ENCODE assay signal across 8 cellular contexts in the genomic region with DNA sequence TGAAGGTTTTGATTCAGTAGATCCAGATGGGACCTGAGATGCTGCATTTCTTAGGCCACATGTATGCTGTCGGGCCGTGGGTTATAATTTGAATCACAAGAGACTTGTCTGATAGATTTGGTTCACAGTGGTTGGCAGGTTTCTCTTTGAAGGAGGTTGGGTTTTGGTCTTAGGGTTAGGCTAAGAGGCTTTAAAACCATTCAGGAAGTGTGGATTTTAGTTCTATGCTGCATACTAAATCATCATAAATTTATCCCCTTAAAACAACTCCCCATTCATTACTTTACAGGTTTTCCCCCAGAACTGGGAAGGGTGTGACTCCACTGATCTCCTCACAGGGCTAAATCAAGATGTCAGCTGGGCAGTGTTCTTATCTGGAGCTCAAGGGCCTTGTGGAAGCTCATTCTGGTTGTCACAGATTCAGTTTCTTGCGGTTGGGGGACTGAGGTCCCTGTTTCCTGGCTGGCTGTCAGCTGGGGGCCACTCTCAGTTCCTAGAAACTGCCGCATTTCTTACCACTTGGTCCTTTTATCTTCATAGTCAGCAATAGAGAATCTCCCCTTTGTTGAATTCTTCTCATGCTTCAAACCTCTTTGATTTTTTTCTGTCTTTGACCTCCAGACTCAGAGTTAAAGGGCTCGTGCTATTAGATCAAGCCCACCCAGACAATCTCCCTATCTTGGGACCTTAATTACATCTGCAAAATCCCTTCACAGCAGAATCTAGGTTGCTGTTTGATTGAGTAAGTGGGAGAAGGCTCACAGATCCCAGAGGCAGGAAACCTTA. TPM values are rescaled to one million over a fixed set of nuclear protein-coding genes. Genes with fewer than 3 reads are reported as not detected.
DNase-seq lines count a peak whose midpoint lies in the region; ATAC-seq and TF ChIP-seq lines count a peak whose summit lies in the region.

No MANE protein-coding gene starts in this region.

- H3K79me2 ChIP-seq in MM.1S (ENCODE audit: low read length) (no peaks in the 10 kb centered on the region), H9 (ENCODE audit: insufficient read depth, low read length) (no peaks in the 10 kb centered on the region)

- H3K9me3 ChIP-seq in CD8-positive, alpha-beta T cell (ENCODE audit: low read length), result no peaks in the 10 kb centered on the region
- no peaks in the 10 kb centered on the region for H3K9me3 ChIP-seq in MM.1S (replicated peaks; ENCODE audit: insufficient read depth, low read length)
- no peaks in the 10 kb centered on the region for H3K9me3 ChIP-seq in adipocyte (ENCODE audit: control insufficient read depth, low read length)
- no peaks in the 10 kb centered on the region for H3K9me3 ChIP-seq in H9 (ENCODE audit: control insufficient read depth, low read depth, low read length)

- H3K79me1 ChIP-seq in H9 (ENCODE audit: insufficient read depth, low read depth, low read length, poor library complexity, severe bottlenecking), result no peaks in the 10 kb centered on the region

- H3K4me3 Mint-ChIP-seq in CD8-positive, alpha-beta T cell, result peak overlapping the region; percentile 58
- peak overlapping the region; percentile 66 to 70 for H3K4me3 Mint-ChIP-seq in stimulated activated naive B cell treated with anti-CD40 and anti-IgM and Interleukin-4, amounts not matched to agents 10 μg/mL and 1 μg/mL and 100 μg/mL, for 72 hours
- H3K4me3 Mint-ChIP-seq in H9, result no peak overlapping the region

- WGBS in H9 (ENCODE audit: extremely low coverage, insufficient read length, low lambda C conversion rate), result no CpG with 5 or more reads among the region's 5 CpGs

- H4K20me1 ChIP-seq in MM.1S (ENCODE audit: insufficient read depth, low read length) (no peaks in the 10 kb centered on the region), H9 (ENCODE audit: control insufficient read depth, insufficient read depth, insufficient read length) (no peaks in the 10 kb centered on the region)

- no peak overlapping the region for H3K14ac ChIP-seq in H9 (ENCODE audit: insufficient read depth, low read length)

- no peaks in the 10 kb centered on the region for H3K23me2 ChIP-seq in H9 (ENCODE audit: insufficient read length, low read depth, low read length, poor library complexity, severe bottlenecking)

- peaks cover 68% of the 10 kb centered on the region for H3K4me1 Mint-ChIP-seq in CD8-positive, alpha-beta T cell (ENCODE audit: low read depth)
- H3K4me1 Mint-ChIP-seq in stimulated activated naive B cell treated with anti-CD40 and anti-IgM and Interleukin-4, amounts not matched to agents 10 μg/mL and 1 μg/mL and 100 μg/mL, for 72 hours, result peaks cover 47 to 58% of the 10 kb centered on the region in 2 donors
- H3K4me1 Mint-ChIP-seq in H9, result peaks cover 24 to 25% of the 10 kb centered on the region in 2 experiments

- no peaks in the 10 kb centered on the region for H3K36me3 ChIP-seq in CD8-positive, alpha-beta T cell (ENCODE audit: insufficient read depth, low read length)
- H3K36me3 ChIP-seq in MM.1S (replicated peaks; ENCODE audit: insufficient read depth, low read length), result no peaks in the 10 kb centered on the region
- no peaks in the 10 kb centered on the region for H3K36me3 ChIP-seq in adipocyte (ENCODE audit: control insufficient read depth, insufficient read depth, low read length, severe bottlenecking)

- H3K36me3 Mint-ChIP-seq in CD8-positive, alpha-beta T cell, result no peaks in the 10 kb centered on the region
- no peaks in the 10 kb centered on the region for H3K36me3 Mint-ChIP-seq in stimulated activated naive B cell treated with anti-CD40 and anti-IgM and Interleukin-4, amounts not matched to agents 10 μg/mL and 1 μg/mL and 100 μg/mL, for 72 hours
- H3K36me3 Mint-ChIP-seq in H9 (ENCODE audit: insufficient read depth in 1 of 3, low read depth in 3 of 3), result no peaks in the 10 kb centered on the region

- no peak overlapping the region for H4K91ac ChIP-seq in H9 (ENCODE audit: insufficient read length, low read depth, low read length)

- no peak overlapping the region for H3K4me3 ChIP-seq in CD8-positive, alpha-beta T cell (ENCODE audit: low read depth, low read length)
- peak overlapping the region; percentile 47 for H3K4me3 ChIP-seq in MM.1S (ENCODE audit: low read length)
- H3K4me3 ChIP-seq in adipocyte (ENCODE audit: low read length), result peak overlapping the region; percentile 61

- H4K8ac ChIP-seq in H9 (replicated peaks; ENCODE audit: insufficient read length, low read depth, low read length), result no peak overlapping the region

- H3K27ac ChIP-seq in CD8-positive, alpha-beta T cell (ENCODE audit: low read depth, low read length), result no peak overlapping the region
- H3K27ac ChIP-seq in MM.1S (ENCODE audit: low read length) (peak overlapping the region; percentile 91), H9 (ENCODE audit: insufficient read length, low read depth, low read length) (no peak overlapping the region)

- no peak overlapping the region for H2AK5ac ChIP-seq in H9 (ENCODE audit: insufficient read length, low read length)

- H4K5ac ChIP-seq in H9 (ENCODE audit: insufficient read length, low read depth, low read length), result no peak overlapping the region

- intact Hi-C loops in CD8-positive, alpha-beta T cell (cut with DNase I, micrococcal nuclease), result no loop called here

- CTCF ChIA-PET in CD8-positive, alpha-beta T cell (lab: Charles Lee), result interaction anchor here (1.0 to 2.6 kb wide), 5 partner anchors 20 to 68 kb away, joined by 3 to 15 read pairs (median 11); a partner anchor contains a TSS

- no peak overlapping the region for H3K56ac ChIP-seq in H9 (ENCODE audit: insufficient read length, low read depth, low read length)

- H3K9me3 Mint-ChIP-seq in CD8-positive, alpha-beta T cell, result no peaks in the 10 kb centered on the region
- H3K9me3 Mint-ChIP-seq in stimulated activated naive B cell treated with anti-CD40 and anti-IgM and Interleukin-4, amounts not matched to agents 10 μg/mL and 1 μg/mL and 100 μg/mL, for 72 hours, result no peaks in the 10 kb centered on the region
- H3K9me3 Mint-ChIP-seq in H9, result no peaks in the 10 kb centered on the region

- no peak overlapping the region for H2BK5ac ChIP-seq in H9 (ENCODE audit: insufficient read length, low read length)

- no peak for TF ChIP-seq CTCF in CD8-positive, alpha-beta T cell (IDR thresholded peaks at IDR 0.05)
- TF ChIP-seq CTCF in MM.1S (IDR thresholded peaks at IDR 0.05; ENCODE audit: low read length), result no peak
- TF ChIP-seq CTCF in H9 (conservative IDR thresholded peaks at IDR 0.05), result no peak

- ATAC-seq in CD8-positive, alpha-beta T cell, result peak; percentile 32
- ATAC-seq in GM21423 (IDR thresholded peaks at IDR 0.05; ENCODE audit: unreplicated experiment), result peak; percentile 39
- ATAC-seq in stimulated activated naive B cell treated with anti-CD40 and anti-IgM and Interleukin-4, amounts not matched to agents 10 μg/mL and 1 μg/mL and 100 μg/mL, for 72 hours (replicated peaks), result peak; percentile 53 to 63

- H2AFZ ChIP-seq in MM.1S (ENCODE audit: low read length), result 0 out of 2 replicates have a peak overlapping the region, but pooled peaks have one; percentile 42
- no peak overlapping the region for H2AFZ ChIP-seq in H9 (ENCODE audit: low read length)

- H3K27me3 ChIP-seq in CD8-positive, alpha-beta T cell (ENCODE audit: insufficient read depth, low read length), result no peaks in the 10 kb centered on the region
- H3K27me3 ChIP-seq in MM.1S (replicated peaks; ENCODE audit: insufficient read depth, low read length), result no peaks in the 10 kb centered on the region
- H3K27me3 ChIP-seq in adipocyte (replicated peaks; ENCODE audit: control insufficient read depth, insufficient read depth, low read length), result no peaks in the 10 kb centered on the region
- no peaks in the 10 kb centered on the region for H3K27me3 ChIP-seq in H9 (ENCODE audit: insufficient read depth, low read length)

- H2BK120ac ChIP-seq in H9 (ENCODE audit: low read depth, low read length, poor library complexity, severe bottlenecking), result no peak overlapping the region

- peaks cover 17% of the 10 kb centered on the region for H3F3A ChIP-seq in MM.1S (ENCODE audit: insufficient read depth, low read length)

- no peak overlapping the region for H3T11ph ChIP-seq in H9 (ENCODE audit: low read length)

- peak in 3 of 7 experiments; percentile 23 to 55 (median 35) for DNase-seq in CD8-positive, alpha-beta T cell
- DNase-seq in MM.1S, result peak; percentile 75
- DNase-seq in adipocyte (ENCODE audit: low read depth), result no peak
- DNase-seq in stimulated activated naive B cell treated with anti-CD40 and anti-IgM and Interleukin-4, amounts not matched to agents 10 μg/mL and 1 μg/mL and 100 μg/mL, for 72 hours, result peak; percentile 51
- DNase-seq in H9, result no peak
- no peak for DNase-seq in NCI-H1417 (lab: John Stamatoyannopoulos, UW)
- DNase-seq in NCI-H128 (lab: John Stamatoyannopoulos, UW; ENCODE audit: unreplicated experiment), result no peak

- H3K9me2 ChIP-seq in MM.1S (replicated peaks; ENCODE audit: insufficient read depth, low read length), result no peaks in the 10 kb centered on the region

- H3K4ac ChIP-seq in H9 (ENCODE audit: low read depth, low read length), result no peak overlapping the region

- H3K4me2 ChIP-seq in MM.1S (ENCODE audit: low read depth, low read length) (peak overlapping the region; percentile 83), H9 (ENCODE audit: insufficient read depth, insufficient read length, low read length) (no peak overlapping the region)

- H2BK20ac ChIP-seq in H9 (ENCODE audit: low read depth, low read length, poor library complexity, severe bottlenecking), result no peak overlapping the region

- H3K27me3 Mint-ChIP-seq in CD8-positive, alpha-beta T cell (ENCODE audit: low read depth), result no peaks in the 10 kb centered on the region
- peaks cover 4 to 13% of the 10 kb centered on the region in 2 donors for H3K27me3 Mint-ChIP-seq in stimulated activated naive B cell treated with anti-CD40 and anti-IgM and Interleukin-4, amounts not matched to agents 10 μg/mL and 1 μg/mL and 100 μg/mL, for 72 hours
- no peaks in the 10 kb centered on the region for H3K27me3 Mint-ChIP-seq in H9 (ENCODE audit: low read depth)

- peak overlapping the region; percentile 69 for H3K27ac Mint-ChIP-seq in CD8-positive, alpha-beta T cell
- peak overlapping the region; percentile 90 for H3K27ac Mint-ChIP-seq in stimulated activated naive B cell treated with anti-CD40 and anti-IgM and Interleukin-4, amounts not matched to agents 10 μg/mL and 1 μg/mL and 100 μg/mL, for 72 hours
- H3K27ac Mint-ChIP-seq in H9, result no peak overlapping the region

- H3K18ac ChIP-seq in H9 (ENCODE audit: insufficient read length, low read depth, low read length), result no peak overlapping the region

- H2BK12ac ChIP-seq in H9 (ENCODE audit: insufficient read length, low read depth, low read length), result no peak overlapping the region

- H2BK15ac ChIP-seq in H9 (ENCODE audit: low read depth, low read length), result no peak overlapping the region

- H3K9ac ChIP-seq in MM.1S (ENCODE audit: low read length) (peak overlapping the region; percentile 42; the same call in 1 of the 2 replicates), adipocyte (ENCODE audit: low read length) (no peak overlapping the region), H9 (ENCODE audit: extremely low read depth, insufficient read length, low read length) (no peak overlapping the region)

- H3K23ac ChIP-seq in H9 (ENCODE audit: insufficient read length, low read depth, low read length), result no peak overlapping the region

- POLR2A ChIA-PET in CD8-positive, alpha-beta T cell (lab: Charles Lee), result interaction anchor here (1.4 to 3.2 kb wide), 3 partner anchors 20 to 77 kb away, joined by 5 to 15 read pairs (median 5); a partner anchor contains a TSS

- H3K4me1 ChIP-seq in CD8-positive, alpha-beta T cell (ENCODE audit: insufficient read depth, low read length), result peaks cover 67% of the 10 kb centered on the region
- H3K4me1 ChIP-seq in MM.1S (ENCODE audit: low read length), result peaks cover 34% of the 10 kb centered on the region
- H3K4me1 ChIP-seq in adipocyte (ENCODE audit: control insufficient read depth, insufficient read depth, low read length), result peaks cover 46% of the 10 kb centered on the region
- no peaks in the 10 kb centered on the region for H3K4me1 ChIP-seq in H9 (ENCODE audit: insufficient read depth, low read length)

RNA-seq across cellular contexts. Expression of a gene that starts 20.6 kb away (rescaled TPM):
- total RNA-seq in CD8-positive, alpha-beta T cell, result 10 to 100 TPM; 54.0 to 63.5 TPM
- total RNA-seq in H9 (2021), result 48.0 and 48.6 TPM in 2 replicates

Comparison
In these comparisons a context has a peak if more than half of its experiments do, and no peak if none do; other contexts are left out.
1. DNase-seq: peak in MM.1S (single experiment) and stimulated activated naive B cell treated with anti-CD40 and anti-IgM and Interleukin-4, amounts not matched to agents 10 μg/mL and 1 μg/mL and 100 μg/mL, for 72 hours (single experiment); none in adipocyte (single experiment), H9 (single experiment), NCI-H1417 (0 of 3) and NCI-H128 (single experiment).
2. H3K27ac Mint-ChIP-seq: peak in CD8-positive, alpha-beta T cell (single experiment) and stimulated activated naive B cell treated with anti-CD40 and anti-IgM and Interleukin-4, amounts not matched to agents 10 μg/mL and 1 μg/mL and 100 μg/mL, for 72 hours (single experiment); none in H9 (0 of 3).
3. H3K4me3 Mint-ChIP-seq: peak in CD8-positive, alpha-beta T cell (single experiment) and stimulated activated naive B cell treated with anti-CD40 and anti-IgM and Interleukin-4, amounts not matched to agents 10 μg/mL and 1 μg/mL and 100 μg/mL, for 72 hours (2 of 2); none in H9 (0 of 2).
4. Peak in every context shown above with its lines, with median percentiles within 50 percentile points of each other: ATAC-seq.